11 cellular contexts compared by ENCODE assay signal in the genomic region with DNA sequence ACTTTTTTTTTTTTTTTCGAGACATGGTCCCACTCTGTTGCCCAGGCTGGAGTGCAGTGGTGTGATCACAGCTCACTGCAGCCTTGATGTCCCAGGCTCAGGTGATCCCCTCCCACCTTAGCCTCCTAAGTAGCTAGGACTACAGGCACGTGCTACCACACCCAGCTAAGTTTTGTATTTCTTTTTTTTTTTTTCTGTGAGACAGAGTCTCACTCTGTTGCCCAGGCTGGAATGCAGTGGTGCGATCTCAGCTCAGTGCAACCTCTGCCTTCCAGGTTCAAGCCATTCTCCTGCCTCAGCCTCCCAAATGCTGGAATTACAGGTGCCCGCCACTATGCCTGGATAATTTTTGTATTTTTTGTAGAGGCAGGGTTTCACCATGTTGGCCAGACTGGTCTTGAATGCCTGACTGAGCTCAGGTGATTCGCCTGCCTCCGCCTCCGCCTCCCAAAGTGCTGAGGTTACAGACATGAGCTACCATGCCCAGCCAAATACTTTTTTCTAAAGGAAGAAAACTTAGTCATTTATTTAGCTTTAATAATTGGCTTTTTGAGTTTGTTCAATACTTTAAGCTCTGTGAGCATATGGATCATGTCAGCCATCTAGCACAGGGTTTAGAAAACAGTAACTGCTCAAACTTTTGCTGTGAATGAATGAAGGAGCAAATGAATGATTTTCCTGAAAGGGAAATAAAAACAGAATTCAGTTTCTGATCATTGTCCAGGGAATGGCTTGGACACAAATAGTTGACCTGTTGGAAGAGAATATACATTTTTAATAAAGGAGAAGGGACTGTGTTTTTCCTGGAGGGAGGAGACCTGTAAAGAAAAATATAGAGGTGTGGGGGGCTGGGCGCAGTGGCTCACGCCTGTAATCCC. TPM values are rescaled to one million over a fixed set of nuclear protein-coding genes. Genes with fewer than 3 reads are reported as not detected.
DNase-seq lines count a peak whose midpoint lies in the region; ATAC-seq and TF ChIP-seq lines count a peak whose summit lies in the region.
"Had no signal": no experiment of that assay in that cellular context is flagged by ENCODE, and none has a peak within 500 bp of the region (broad histone marks: within the 10 kb centered on the region; RNA-seq: fewer than 3 reads in every experiment).

No MANE protein-coding gene starts in this region.

- H3K9me3 ChIP-seq in mammary epithelial cell (replicated peaks; ENCODE audit: insufficient read depth, low read length) (no peaks in the 10 kb centered on the region), breast epithelium (no peaks in the 10 kb centered on the region), thyroid gland (no peaks in the 10 kb centered on the region)
- H3K9me3 ChIP-seq: MG63 had no signal

- BruUV-seq in mammary epithelial cell (replicated peaks; lab: Mats Ljungman, UMichigan) = no TSS peak

- peaks cover 2% of the 10 kb centered on the region for H4K20me1 ChIP-seq in mammary epithelial cell (ENCODE audit: insufficient read depth, low read length)

- peak; percentile 62 for DNase-seq in mammary epithelial cell
- no peak for DNase-seq in breast epithelium (ENCODE audit: low spot score in 2 of 2)
- DNase-seq in thyroid gland = peak; percentile 19 to 42
- no peak for DNase-seq in SIG-M5 (lab: John Stamatoyannopoulos, UW)
- DNase-seq in sciatic nerve (ENCODE audit: low spot score) = no peak
- DNase-seq in GM10248 (ENCODE audit: extremely low spot score) = no peak
- DNase-seq: MG63, NCI-H2227 treated with DMSO at 0.1 percent for 48 hours, T-helper 9 cell had no signal

- peaks cover 74% of the 10 kb centered on the region for H3K79me2 ChIP-seq in mammary epithelial cell (ENCODE audit: insufficient read depth, low read length)

- dilution Hi-C loops in mammary epithelial cell (cut with HindIII; ENCODE audit: low sequenced_read_pairs) = no loop called here

- 94% methylated on average over 7 of the region's 9 CpGs for WGBS in mammary epithelial cell (ENCODE audit: low coverage, missing lambda C conversion rate)
- 95 to 96% methylated on average over 9 of the region's 9 CpGs for WGBS in thyroid gland, 2 donors

- POLR2A ChIA-PET in GM10248 (lab: Yijun Ruan, JAX) = interaction anchor here (1.2 to 1.7 kb wide), 2 partner anchors 20 to 34 kb away, joined by 5 to 6 read pairs; no protein-coding TSS in a partner anchor

- TF ChIP-seq CTCF in mammary epithelial cell (conservative IDR thresholded peaks at IDR 0.05 in 1 of 2, IDR thresholded peaks at IDR 0.05 in 1 of 2; ENCODE audit: extremely low read depth in 1 of 2, insufficient read depth in 1 of 2, low read depth in 1 of 2, low read length in 2 of 2) (no peak), breast epithelium (IDR thresholded peaks at IDR 0.05) (no peak), thyroid gland (IDR thresholded peaks at IDR 0.05) (no peak), GM10248 (IDR thresholded peaks at IDR 0.05; ENCODE audit: control extremely low read depth, extremely low read depth, low read depth, missing control alignments) (no peak)

- peak overlapping the region; percentile 16 for H3K4me2 ChIP-seq in mammary epithelial cell (ENCODE audit: insufficient read depth, low read depth, low read length)

- ATAC-seq in HG02798 (IDR thresholded peaks at IDR 0.05; ENCODE audit: poor library complexity, unreplicated experiment) (peak; percentile 5), HG03520 (IDR thresholded peaks at IDR 0.05; ENCODE audit: unreplicated experiment) (peak; percentile 9), sciatic nerve (no peak)

- H3K4me3 ChIP-seq in mammary epithelial cell (replicated peaks in 1 of 3; ENCODE audit: insufficient read depth in 1 of 3, low read depth in 2 of 3, low read length in 3 of 3) (no peak overlapping the region), breast epithelium (no peak overlapping the region), thyroid gland (replicated peaks in 1 of 3) (no peak overlapping the region)
- H3K4me3 ChIP-seq: MG63 had no signal

- H3K27me3 ChIP-seq in mammary epithelial cell (ENCODE audit: insufficient read depth, low read length) (no peaks in the 10 kb centered on the region), breast epithelium (no peaks in the 10 kb centered on the region), thyroid gland (no peaks in the 10 kb centered on the region)
- H3K27me3 ChIP-seq: MG63 had no signal

- in situ Hi-C loops in mammary epithelial cell (cut with MboI; ENCODE audit: low sequenced_read_pairs in 2 of 2) = no loop called here

- TF ChIP-seq POLR2A in breast epithelium (IDR thresholded peaks at IDR 0.05) (no peak), thyroid gland (IDR thresholded peaks at IDR 0.05) (no peak)

- H3K9ac ChIP-seq in mammary epithelial cell (ENCODE audit: insufficient read depth, low read length) = no peak overlapping the region

- H3K36me3 ChIP-seq in mammary epithelial cell (ENCODE audit: insufficient read depth, low read length) = peaks cover 4% of the 10 kb centered on the region
- no peaks in the 10 kb centered on the region for H3K36me3 ChIP-seq in breast epithelium
- no peaks in the 10 kb centered on the region for H3K36me3 ChIP-seq in thyroid gland
- H3K36me3 ChIP-seq: MG63 had no signal

- CTCF ChIA-PET in mammary epithelial cell (lab: Charles Lee; ENCODE audit: low non-redundant PET) = interaction anchor here (1.1 kb wide), 1 partner anchor 42 kb away, joined by 3 read pairs; no protein-coding TSS in a partner anchor
- CTCF ChIA-PET in GM10248 (lab: Yijun Ruan, JAX) = interaction anchor here (1.3 to 2.6 kb wide), 6 partner anchors 8 to 57 kb away, joined by 3 to 9 read pairs (median 6); no protein-coding TSS in a partner anchor

- H2AFZ ChIP-seq in mammary epithelial cell (ENCODE audit: low read depth, low read length) = no peak overlapping the region

- intact Hi-C loops in mammary epithelial cell (cut with micrococcal nuclease) (no loop called here), breast epithelium (cut with DNase I; ENCODE audit: low total_unique reads) (no loop called here), thyroid gland (cut with DNase I) (no loop called here), sciatic nerve (cut with DNase I) (no loop called here)

- peak overlapping the region; percentile 55 for H3K27ac ChIP-seq in mammary epithelial cell (ENCODE audit: insufficient read depth, low read depth, low read length)
- H3K27ac ChIP-seq in breast epithelium = no peak overlapping the region
- H3K27ac ChIP-seq in thyroid gland = no peak overlapping the region

- H3K4me1 ChIP-seq in mammary epithelial cell (ENCODE audit: insufficient read depth, low read length) (peaks cover 15% of the 10 kb centered on the region), breast epithelium (no peaks in the 10 kb centered on the region), thyroid gland (peaks cover 26 to 39% of the 10 kb centered on the region in 2 donors)

RNA-seq across cellular contexts. Expression of gene UBE2E1, which starts 26.0 kb away (rescaled TPM):
- total RNA-seq in mammary epithelial cell (10 to 100 TPM; 49.5 to 92.7 TPM), breast epithelium (100 to 1,000 TPM in 2 of 3 donors, 10 to 100 TPM in 1; 86.4 to 127 (median 111) TPM), thyroid gland (10 to 100 TPM; 61.6 to 88.4 (median 79.6) TPM), sciatic nerve (152 TPM)
- 115 TPM for polyA plus RNA-seq in mammary epithelial cell
- 45.1 TPM for polyA minus RNA-seq in mammary epithelial cell

Comparison
In these comparisons a context has a peak if more than half of its experiments do, and no peak if none do; other contexts are left out.
1. DNase-seq: peak in mammary epithelial cell (single experiment) and thyroid gland (2 of 2); none in breast epithelium (0 of 2), SIG-M5 (single experiment), sciatic nerve (single experiment) and GM10248 (single experiment).